In genomic region chr12:123847876-123848275, GRCh38 we compare ENCODE assay signal across 1 cellular context.
TF ChIP-seq lines count a peak whose summit lies in the region.

No MANE protein-coding gene starts in this region.

TF ChIP-seq in K562, 482 proteins besides CTCF, POLR2A, EP300 and RAD21 (continued from another document):
- TF ChIP-seq, protein P1, sequence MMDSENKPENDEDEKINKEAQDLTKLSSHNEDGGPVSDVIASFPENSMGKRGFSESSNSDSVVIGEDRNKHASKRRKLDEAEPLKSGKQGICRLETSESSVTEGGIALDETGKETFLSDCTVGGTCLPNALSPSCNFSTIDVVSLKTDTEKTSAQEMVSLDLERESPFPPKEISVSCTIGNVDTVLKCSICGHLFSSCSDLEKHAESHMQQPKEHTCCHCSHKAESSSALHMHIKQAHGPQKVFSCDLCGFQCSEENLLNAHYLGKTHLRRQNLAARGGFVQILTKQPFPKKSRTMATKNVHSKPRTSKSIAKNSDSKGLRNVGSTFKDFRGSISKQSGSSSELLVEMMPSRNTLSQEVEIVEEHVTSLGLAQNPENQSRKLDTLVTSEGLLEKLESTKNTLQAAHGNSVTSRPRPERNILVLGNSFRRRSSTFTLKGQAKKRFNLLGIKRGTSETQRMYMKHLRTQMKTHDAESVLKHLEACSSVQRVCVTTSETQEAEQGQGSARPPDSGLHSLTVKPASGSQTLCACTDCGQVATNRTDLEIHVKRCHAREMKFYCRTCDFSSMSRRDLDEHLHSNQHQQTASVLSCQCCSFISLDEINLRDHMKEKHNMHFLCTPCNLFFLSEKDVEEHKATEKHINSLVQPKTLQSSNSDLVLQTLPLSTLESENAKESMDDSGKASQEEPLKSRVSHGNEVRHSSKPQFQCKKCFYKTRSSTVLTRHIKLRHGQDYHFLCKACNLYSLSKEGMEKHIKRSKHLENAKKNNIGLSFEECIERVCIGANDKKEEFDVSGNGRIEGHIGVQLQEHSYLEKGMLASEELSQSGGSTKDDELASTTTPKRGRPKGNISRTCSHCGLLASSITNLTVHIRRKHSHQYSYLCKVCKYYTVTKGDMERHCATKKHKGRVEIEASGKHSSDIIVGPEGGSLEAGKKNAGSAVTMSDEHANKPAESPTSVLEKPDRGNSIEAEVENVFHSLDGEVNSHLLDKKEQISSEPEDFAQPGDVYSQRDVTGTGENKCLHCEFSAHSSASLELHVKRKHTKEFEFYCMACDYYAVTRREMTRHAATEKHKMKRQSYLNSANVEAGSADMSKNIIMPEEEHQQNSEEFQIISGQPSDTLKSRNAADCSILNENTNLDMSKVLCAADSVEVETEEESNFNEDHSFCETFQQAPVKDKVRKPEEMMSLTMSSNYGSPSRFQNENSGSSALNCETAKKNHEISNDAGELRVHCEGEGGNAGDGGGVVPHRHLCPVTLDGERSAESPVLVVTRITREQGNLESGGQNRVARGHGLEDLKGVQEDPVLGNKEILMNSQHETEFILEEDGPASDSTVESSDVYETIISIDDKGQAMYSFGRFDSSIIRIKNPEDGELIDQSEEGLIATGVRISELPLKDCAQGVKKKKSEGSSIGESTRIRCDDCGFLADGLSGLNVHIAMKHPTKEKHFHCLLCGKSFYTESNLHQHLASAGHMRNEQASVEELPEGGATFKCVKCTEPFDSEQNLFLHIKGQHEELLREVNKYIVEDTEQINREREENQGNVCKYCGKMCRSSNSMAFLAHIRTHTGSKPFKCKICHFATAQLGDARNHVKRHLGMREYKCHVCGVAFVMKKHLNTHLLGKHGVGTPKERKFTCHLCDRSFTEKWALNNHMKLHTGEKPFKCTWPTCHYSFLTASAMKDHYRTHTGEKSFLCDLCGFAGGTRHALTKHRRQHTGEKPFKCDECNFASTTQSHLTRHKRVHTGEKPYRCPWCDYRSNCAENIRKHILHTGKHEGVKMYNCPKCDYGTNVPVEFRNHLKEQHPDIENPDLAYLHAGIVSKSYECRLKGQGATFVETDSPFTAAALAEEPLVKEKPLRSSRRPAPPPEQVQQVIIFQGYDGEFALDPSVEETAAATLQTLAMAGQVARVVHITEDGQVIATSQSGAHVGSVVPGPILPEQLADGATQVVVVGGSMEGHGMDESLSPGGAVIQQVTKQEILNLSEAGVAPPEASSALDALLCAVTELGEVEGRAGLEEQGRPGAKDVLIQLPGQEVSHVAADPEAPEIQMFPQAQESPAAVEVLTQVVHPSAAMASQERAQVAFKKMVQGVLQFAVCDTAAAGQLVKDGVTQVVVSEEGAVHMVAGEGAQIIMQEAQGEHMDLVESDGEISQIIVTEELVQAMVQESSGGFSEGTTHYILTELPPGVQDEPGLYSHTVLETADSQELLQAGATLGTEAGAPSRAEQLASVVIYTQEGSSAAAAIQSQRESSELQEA (IDR thresholded peaks at IDR 0.05; ENCODE audit: low read depth), result no peak
- TF ChIP-seq U2AF2 (optimal IDR thresholded peaks at IDR 0.05; ENCODE audit: low read depth, low read length), result no peak
- no peak for TF ChIP-seq ZNF445 (CRISPR knock-in tag; IDR thresholded peaks at IDR 0.05; ENCODE audit: low read depth)
- TF ChIP-seq FOXJ2 (tag; IDR thresholded peaks at IDR 0.05), result no peak
- TF ChIP-seq BRD9 (IDR thresholded peaks at IDR 0.05; ENCODE audit: low read depth, partially characterized antibody), result no peak
- TF ChIP-seq NR0B1 (IDR thresholded peaks at IDR 0.05; ENCODE audit: partially characterized antibody), result no peak
- TF ChIP-seq TEAD2 (tag; IDR thresholded peaks at IDR 0.05), result no peak
